8 cellular contexts compared by ENCODE assay signal in genomic region chr14:21475767-21476525, GRCh38. TPM values are rescaled to one million over a fixed set of nuclear protein-coding genes. Genes with fewer than 3 reads are reported as not detected.
DNase-seq lines count a peak whose midpoint lies in the region; ATAC-seq, FAIRE-seq and TF ChIP-seq lines count a peak whose summit lies in the region.

No MANE protein-coding gene starts in this region.

- ATAC-seq in activated CD4-positive, CD25-positive, alpha-beta regulatory T cell treated with anti-CD3 and anti-CD28 coated beads, Interleukin-2, amount 50 U/mL, for 24 hours: no peak
- no peak for ATAC-seq in GM18909 (IDR thresholded peaks at IDR 0.05; ENCODE audit: poor library complexity, unreplicated experiment)

- H3K27me3 Mint-ChIP-seq in osteocyte (ENCODE audit: unreplicated experiment): no peaks in the 10 kb centered on the region

- H3K4me1 ChIP-seq in OCI-LY7 (ENCODE audit: insufficient read depth, low read length, poor library complexity, severe bottlenecking): peaks cover 16% of the 10 kb centered on the region

- CTCF ChIA-PET in OCI-LY7 (lab: Charles Lee; ENCODE audit: unreplicated experiment): interaction anchor here (0.6 kb wide), 2 partner anchors 11 to 35 kb away, joined by 3 read pairs; partner anchors contain the start of gene METTL3

- intact Hi-C loops in OCI-LY7 (cut with micrococcal nuclease; ENCODE audit: unreplicated experiment): no loop called here

- H3K4me2 ChIP-seq in OCI-LY7 (ENCODE audit: low read length): peak overlapping the region; percentile 86

- TSS peak; percentile 78 for BruUV-seq in OCI-LY7 (replicated peaks; lab: Mats Ljungman, UMichigan)

- no peaks in the 10 kb centered on the region for H3K9me3 Mint-ChIP-seq in osteocyte (ENCODE audit: unreplicated experiment)

- peaks cover 24% of the 10 kb centered on the region for H3K4me1 Mint-ChIP-seq in osteocyte (ENCODE audit: unreplicated experiment)

- DNase-seq in OCI-LY7 (ENCODE audit: low spot score): no peak
- DNase-seq in epithelial cell of prostate (ENCODE audit: low read depth, low spot score): no peak
- DNase-seq in osteocyte (ENCODE audit: extremely low spot score, unreplicated experiment): no peak
- DNase-seq in islet precursor cell: no peak
- DNase-seq in middle frontal gyrus (ENCODE audit: extremely low spot score, low spot score): no peak

- no peaks in the 10 kb centered on the region for H4K20me1 ChIP-seq in OCI-LY7 (ENCODE audit: insufficient read depth, low read length)

- H3K27ac Mint-ChIP-seq in osteocyte (ENCODE audit: unreplicated experiment): peak overlapping the region; percentile 99

- FAIRE-seq in G401.6 (lab: Jason Lieb, UNC): peak; percentile 76

- H3K36me3 Mint-ChIP-seq in osteocyte (ENCODE audit: unreplicated experiment): peaks cover 19% of the 10 kb centered on the region

- H3K27ac ChIP-seq in OCI-LY7 (ENCODE audit: low read depth, low read length, poor library complexity, severe bottlenecking): peak overlapping the region; percentile 58
- H3K27ac ChIP-seq in epithelial cell of prostate: peak overlapping the region; percentile 79

- H3K9me2 ChIP-seq in OCI-LY7 (ENCODE audit: insufficient read depth, low read length): no peaks in the 10 kb centered on the region

- no peaks in the 10 kb centered on the region for H3K9me3 ChIP-seq in OCI-LY7 (ENCODE audit: low read length)

- peak overlapping the region; percentile 93 for H3K4me3 ChIP-seq in OCI-LY7 (ENCODE audit: low read depth, low read length, poor library complexity, severe bottlenecking)

- H2AFZ ChIP-seq in OCI-LY7 (ENCODE audit: low read length): peak overlapping the region; percentile 84

- peak overlapping the region; percentile 100 for H3K4me3 Mint-ChIP-seq in osteocyte (ENCODE audit: unreplicated experiment)

- H3K79me2 ChIP-seq in OCI-LY7 (ENCODE audit: insufficient read depth, low read depth, low read length): peaks cover 43% of the 10 kb centered on the region

- H3K36me3 ChIP-seq in OCI-LY7 (ENCODE audit: insufficient read depth, low read length): peaks cover 26% of the 10 kb centered on the region

- no peak for TF ChIP-seq CTCF in OCI-LY7 (conservative IDR thresholded peaks at IDR 0.05; ENCODE audit: low read length)
- TF ChIP-seq CTCF in osteocyte (IDR thresholded peaks at IDR 0.05): no peak

- POLR2A ChIA-PET in OCI-LY7 (lab: Charles Lee): interaction anchor here (0.6 to 3.8 kb wide), 7 partner anchors 10 to 93 kb away, joined by 3 to 31 read pairs (median 6); partner anchors contain the start of genes CHD8 and SALL2

RNA-seq across cellular contexts. Expression of gene RAB2B, which starts 0.8 kb away (rescaled TPM):
- 14.4 and 14.5 TPM in 2 replicates for total RNA-seq in OCI-LY7 (2014; rRNA removed; shearing (Covaris generic))
- total RNA-seq in OCI-LY7 (2022): 18.7 and 24.2 TPM in 2 replicates
- total RNA-seq in osteocyte: 35.5 and 38.7 TPM in 2 replicates

RNA-seq across cellular contexts. Expression of gene TOX4, which starts 1.0 kb away (rescaled TPM):
- total RNA-seq in OCI-LY7 (2014; rRNA removed; shearing (Covaris generic)): 17.6 and 26.1 TPM in 2 replicates
- 56.2 and 65.4 TPM in 2 replicates for total RNA-seq in OCI-LY7 (2022)
- total RNA-seq in osteocyte: 78.8 and 80.9 TPM in 2 replicates

RNA-seq across cellular contexts. Expression of gene CHD8, which starts 20.0 kb away (rescaled TPM):
- 64.1 and 69.2 TPM in 2 replicates for total RNA-seq in OCI-LY7 (2014; rRNA removed; shearing (Covaris generic))
- total RNA-seq in OCI-LY7 (2022) (115 and 124 TPM in 2 replicates), osteocyte (86.0 and 99.0 TPM in 2 replicates)

RNA-seq across cellular contexts. Expression of gene METTL3, which starts 35.2 kb away (rescaled TPM):
- total RNA-seq in OCI-LY7 (2014; rRNA removed; shearing (Covaris generic)): 118 and 145 TPM in 2 replicates
- 101 and 105 TPM in 2 replicates for total RNA-seq in OCI-LY7 (2022)
- total RNA-seq in osteocyte: 42.9 and 43.9 TPM in 2 replicates

RNA-seq across cellular contexts. Expression of gene SALL2, which starts 50.2 kb away (rescaled TPM):
- total RNA-seq in OCI-LY7 (2014; rRNA removed; shearing (Covaris generic)): 7.9 and 8.2 TPM in 2 replicates
- 12.9 and 15.9 TPM in 2 replicates for total RNA-seq in OCI-LY7 (2022)
- total RNA-seq in osteocyte: 22.7 and 28.1 TPM in 2 replicates
